Comparison of ENCODE assay signal across 8 cellular contexts in the genomic region with DNA sequence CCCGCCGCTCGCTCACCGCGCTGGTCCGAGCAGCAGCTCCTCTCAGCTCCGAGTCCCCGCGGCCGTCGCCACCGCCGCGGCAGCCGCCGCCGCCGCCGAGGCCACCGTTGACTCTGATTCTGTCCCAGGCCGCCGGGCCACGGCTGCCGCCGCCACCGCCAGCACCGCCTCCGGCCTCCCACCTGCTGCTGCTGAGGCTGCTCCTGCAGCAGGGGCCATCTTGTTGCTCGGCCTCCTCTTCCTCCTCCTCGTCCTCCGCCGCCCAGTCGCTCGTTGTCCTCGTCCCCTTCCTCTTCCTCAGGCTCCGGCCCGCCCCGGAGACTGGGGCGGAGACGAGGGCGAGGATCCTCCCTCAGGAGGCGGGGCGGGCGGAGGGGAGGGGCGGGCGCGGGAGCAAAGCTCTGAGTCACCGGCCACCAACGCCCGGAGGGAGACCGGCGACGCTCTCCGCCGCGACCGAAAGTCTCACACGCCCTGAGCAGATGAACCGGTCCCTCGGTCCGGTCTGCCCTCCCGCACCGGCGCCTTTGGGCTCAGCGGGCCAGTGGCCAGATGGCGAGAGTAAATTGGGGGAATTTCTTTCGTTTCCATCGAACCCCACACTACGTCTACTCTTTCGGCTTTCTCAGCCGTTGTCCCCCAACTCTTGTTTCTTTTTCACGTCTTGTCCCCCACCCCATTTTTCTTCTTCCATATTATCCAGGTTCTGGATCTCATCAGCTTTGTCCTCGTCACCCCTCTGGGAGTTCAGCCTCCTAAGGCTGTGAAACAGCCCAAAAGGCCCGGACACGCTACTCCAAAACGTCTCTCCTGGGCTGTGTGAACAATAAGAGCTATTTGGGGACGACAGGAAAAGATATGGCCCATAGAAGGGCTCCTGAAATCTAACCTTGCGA. TPM values are rescaled to one million over a fixed set of nuclear protein-coding genes. Genes with fewer than 3 reads are reported as not detected.
DNase-seq lines count a peak whose midpoint lies in the region; ATAC-seq lines count a peak whose summit lies in the region.

A gene with protein sequence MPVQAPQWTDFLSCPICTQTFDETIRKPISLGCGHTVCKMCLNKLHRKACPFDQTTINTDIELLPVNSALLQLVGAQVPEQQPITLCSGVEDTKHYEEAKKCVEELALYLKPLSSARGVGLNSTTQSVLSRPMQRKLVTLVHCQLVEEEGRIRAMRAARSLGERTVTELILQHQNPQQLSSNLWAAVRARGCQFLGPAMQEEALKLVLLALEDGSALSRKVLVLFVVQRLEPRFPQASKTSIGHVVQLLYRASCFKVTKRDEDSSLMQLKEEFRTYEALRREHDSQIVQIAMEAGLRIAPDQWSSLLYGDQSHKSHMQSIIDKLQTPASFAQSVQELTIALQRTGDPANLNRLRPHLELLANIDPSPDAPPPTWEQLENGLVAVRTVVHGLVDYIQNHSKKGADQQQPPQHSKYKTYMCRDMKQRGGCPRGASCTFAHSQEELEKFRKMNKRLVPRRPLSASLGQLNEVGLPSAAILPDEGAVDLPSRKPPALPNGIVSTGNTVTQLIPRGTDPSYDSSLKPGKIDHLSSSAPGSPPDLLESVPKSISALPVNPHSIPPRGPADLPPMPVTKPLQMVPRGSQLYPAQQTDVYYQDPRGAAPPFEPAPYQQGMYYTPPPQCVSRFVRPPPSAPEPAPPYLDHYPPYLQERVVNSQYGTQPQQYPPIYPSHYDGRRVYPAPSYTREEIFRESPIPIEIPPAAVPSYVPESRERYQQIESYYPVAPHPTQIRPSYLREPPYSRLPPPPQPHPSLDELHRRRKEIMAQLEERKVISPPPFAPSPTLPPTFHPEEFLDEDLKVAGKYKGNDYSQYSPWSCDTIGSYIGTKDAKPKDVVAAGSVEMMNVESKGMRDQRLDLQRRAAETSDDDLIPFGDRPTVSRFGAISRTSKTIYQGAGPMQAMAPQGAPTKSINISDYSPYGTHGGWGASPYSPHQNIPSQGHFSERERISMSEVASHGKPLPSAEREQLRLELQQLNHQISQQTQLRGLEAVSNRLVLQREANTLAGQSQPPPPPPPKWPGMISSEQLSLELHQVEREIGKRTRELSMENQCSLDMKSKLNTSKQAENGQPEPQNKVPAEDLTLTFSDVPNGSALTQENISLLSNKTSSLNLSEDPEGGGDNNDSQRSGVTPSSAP (minus strand): TSS at position 278 of the 896 bp plus-strand sequence. CDS start 29,372 bp downstream, outside the sequence.

- H3K4me2 ChIP-seq in mesenchymal stem cell (ENCODE audit: low read length, poor library complexity, severe bottlenecking): peak within 1 kb of the TSS; percentile 85

- peak within 1 kb of the TSS; percentile 96 to 98 for H3K18ac ChIP-seq in mesenchymal stem cell (ENCODE audit: low read depth in 1 of 2, low read length in 2 of 2)

- peak within 1 kb of the TSS; percentile 96 for H3K9ac ChIP-seq in mesenchymal stem cell (ENCODE audit: low read length)

- peak within 1 kb of the TSS; percentile 74 for H3K4me3 ChIP-seq in effector memory CD4-positive, alpha-beta T cell (ENCODE audit: insufficient read depth, low read depth, low read length, poor library complexity, severe bottlenecking)
- peak within 1 kb of the TSS; percentile 93 to 94 for H3K4me3 ChIP-seq in mesenchymal stem cell (ENCODE audit: insufficient read depth in 1 of 2, low read depth in 1 of 2, low read length in 2 of 2)

- peak within 1 kb of the TSS; percentile 95 for H2BK15ac ChIP-seq in mesenchymal stem cell (ENCODE audit: low read depth, poor library complexity, severe bottlenecking)

- no peaks in the 10 kb centered on the region for H3K79me1 ChIP-seq in mesenchymal stem cell (replicated peaks; ENCODE audit: low read length, poor library complexity, severe bottlenecking)

- peak within 1 kb of the TSS; percentile 51 to 55 for H2BK12ac ChIP-seq in mesenchymal stem cell (ENCODE audit: low read length in 2 of 2)

- peak within 1 kb of the TSS; percentile 89 for H2AFZ ChIP-seq in mesenchymal stem cell (ENCODE audit: low read depth, low read length)

- H2BK5ac ChIP-seq in mesenchymal stem cell (ENCODE audit: low read depth, low read length, poor library complexity, severe bottlenecking): no peak within 1 kb of the TSS

- peak within 1 kb of the TSS; percentile 92 to 97 for H3K4ac ChIP-seq in mesenchymal stem cell (ENCODE audit: low read depth in 1 of 2, low read length in 2 of 2)

- H4K8ac ChIP-seq in mesenchymal stem cell (ENCODE audit: low read length): peak within 1 kb of the TSS; percentile 95

- peaks cover 15% of the 10 kb centered on the region for H3K4me1 ChIP-seq in effector memory CD4-positive, alpha-beta T cell (ENCODE audit: control insufficient read depth, insufficient read depth, low read length, poor library complexity, severe bottlenecking)
- peaks cover 3% of the 10 kb centered on the region for H3K4me1 ChIP-seq in mesenchymal stem cell (ENCODE audit: control insufficient read depth, insufficient read depth, low read depth, low read length)

- peak within 1 kb of the TSS; percentile 86 for H3K27ac ChIP-seq in effector memory CD4-positive, alpha-beta T cell (ENCODE audit: insufficient read depth, low read length, poor library complexity, severe bottlenecking)
- H3K27ac ChIP-seq in mesenchymal stem cell (ENCODE audit: low read length, poor library complexity, severe bottlenecking): peak within 1 kb of the TSS; percentile 50

- H3K23ac ChIP-seq in mesenchymal stem cell (ENCODE audit: low read length in 2 of 2): peak within 1 kb of the TSS in 1 of 2 experiments; percentile 87

- H3K14ac ChIP-seq in mesenchymal stem cell (ENCODE audit: low read length in 2 of 2): peak within 1 kb of the TSS in 1 of 2 experiments; percentile 68

- peak; percentile 88 for ATAC-seq in GM19467 (IDR thresholded peaks at IDR 0.05; ENCODE audit: unreplicated experiment)

- H3K9me3 ChIP-seq in effector memory CD4-positive, alpha-beta T cell (ENCODE audit: control insufficient read depth, low read length): no peaks in the 10 kb centered on the region
- no peaks in the 10 kb centered on the region for H3K9me3 ChIP-seq in mesenchymal stem cell (ENCODE audit: control insufficient read depth, low read length)

- WGBS in mesenchymal stem cell: 2% methylated on average over 65 of the region's 78 CpGs

- peak; percentile 81 for DNase-seq in CMK (ENCODE audit: low read depth)
- peak; percentile 41 for DNase-seq in HPDE6-E6E7 (ENCODE audit: extremely low spot score)
- peak; percentile 91 for DNase-seq in NOMO-1 treated with DMSO at 0.1 percent for 48 hours (lab: John Stamatoyannopoulos, UW; ENCODE audit: unreplicated experiment)
- DNase-seq in activated CD8-positive, alpha-beta memory T cell treated with anti-CD3 and anti-CD28 coated beads for 4 hours (ENCODE audit: low read depth in 2 of 2): peak; percentile 74 to 76
- DNase-seq in effector memory CD4-positive, alpha-beta T cell: peak; percentile 83 to 88 (median 85)
- DNase-seq in mesenchymal stem cell: peak; percentile 90
- DNase-seq in stimulated activated CD8-positive, alpha-beta memory T cell treated with anti-CD3 and anti-CD28 coated beads, Interleukin-12 subunit alpha, Interleukin-12 subunit beta, amount 100 ng/mL, for 4 hours (ENCODE audit: low read depth): peak; percentile 83

- H4K91ac ChIP-seq in mesenchymal stem cell (ENCODE audit: low read length): peak within 1 kb of the TSS; percentile 77

- H3K27me3 ChIP-seq in effector memory CD4-positive, alpha-beta T cell (replicated peaks; ENCODE audit: control insufficient read depth, insufficient read depth, low read length, poor library complexity, severe bottlenecking): no peaks in the 10 kb centered on the region
- H3K27me3 ChIP-seq in mesenchymal stem cell (ENCODE audit: control insufficient read depth in 1 of 2, insufficient read depth in 1 of 2, low read length in 2 of 2): no peaks in the 10 kb centered on the region

- H3K36me3 ChIP-seq in effector memory CD4-positive, alpha-beta T cell (ENCODE audit: control insufficient read depth, insufficient read depth, low read length): no peaks in the 10 kb centered on the region
- H3K36me3 ChIP-seq in mesenchymal stem cell (ENCODE audit: control insufficient read depth in 1 of 2, insufficient read depth in 2 of 2, low read depth in 1 of 2, low read length in 2 of 2): no peaks in the 10 kb centered on the region

- H2AK5ac ChIP-seq in mesenchymal stem cell (ENCODE audit: low read length, severe bottlenecking): peak within 1 kb of the TSS; percentile 43

- H2BK120ac ChIP-seq in mesenchymal stem cell (ENCODE audit: low read depth, low read length): peak within 1 kb of the TSS; percentile 73

RNA-seq across cellular contexts. Expression of the gene that starts here (rescaled TPM):
- polyA plus RNA-seq in mesenchymal stem cell (2013, experiment 1 of 2): 8.8 TPM
- 8.1 TPM for polyA plus RNA-seq in mesenchymal stem cell (2013, experiment 2 of 2)

Comparison
In these comparisons a context has a peak if more than half of its experiments do, and no peak if none do; other contexts are left out.
1. Peak in every context shown above with its lines: DNase-seq, ATAC-seq, H3K4me3 ChIP-seq and H3K27ac ChIP-seq.
2. DNase-seq: peak in every context shown above with its lines; median percentile 91 in NOMO-1 treated with DMSO at 0.1 percent for 48 hours; 90 in mesenchymal stem cell; 85 in effector memory CD4-positive, alpha-beta T cell; 83 in stimulated activated CD8-positive, alpha-beta memory T cell treated with anti-CD3 and anti-CD28 coated beads, Interleukin-12 subunit alpha, Interleukin-12 subunit beta, amount 100 ng/mL, for 4 hours; 81 in CMK; 75 in activated CD8-positive, alpha-beta memory T cell treated with anti-CD3 and anti-CD28 coated beads for 4 hours; 41 in HPDE6-E6E7.